9 cellular contexts compared by ENCODE assay signal in genomic region chr1:18953656-18954259, GRCh38. TPM values are rescaled to one million over a fixed set of nuclear protein-coding genes. Genes with fewer than 3 reads are reported as not detected.
DNase-seq lines count a peak whose midpoint lies in the region; ATAC-seq and TF ChIP-seq lines count a peak whose summit lies in the region.
"Had no signal": no experiment of that assay in that cellular context is flagged by ENCODE, and none has a peak within 500 bp of the region (broad histone marks: within the 10 kb centered on the region; RNA-seq: fewer than 3 reads in every experiment).

No MANE protein-coding gene starts in this region.

- no TSS peak for BruUV-seq in Caco-2 (replicated peaks; lab: Mats Ljungman, UMichigan)

- peaks cover 11% of the 10 kb centered on the region for H3K4me1 Mint-ChIP-seq in Caco-2 (ENCODE audit: low read depth, unreplicated experiment)
- peaks cover 64% of the 10 kb centered on the region for H3K4me1 Mint-ChIP-seq in T-helper 17 cell

- H3K9me3 Mint-ChIP-seq in Caco-2 (ENCODE audit: unreplicated experiment), result no peaks in the 10 kb centered on the region

- H3K9me3 ChIP-seq in Caco-2 (no peaks in the 10 kb centered on the region), T-helper 17 cell (ENCODE audit: control insufficient read depth, low read length, poor library complexity, severe bottlenecking) (no peaks in the 10 kb centered on the region), parathyroid adenoma (ENCODE audit: control insufficient read depth, low read length) (no peaks in the 10 kb centered on the region)

- H3K27me3 ChIP-seq in Caco-2 (replicated peaks; ENCODE audit: control insufficient read depth, insufficient read depth, low read length), result no peaks in the 10 kb centered on the region
- H3K27me3 ChIP-seq in parathyroid adenoma (ENCODE audit: control insufficient read depth, insufficient read depth, low read length), result no peaks in the 10 kb centered on the region

- H3K27ac ChIP-seq in parathyroid adenoma, result peak overlapping the region; percentile 24

- H3K36me3 ChIP-seq in Caco-2 (ENCODE audit: control insufficient read depth, insufficient read depth, low read length) (no peaks in the 10 kb centered on the region), parathyroid adenoma (ENCODE audit: control insufficient read depth, insufficient read depth, low read length) (no peaks in the 10 kb centered on the region)

- H3K27me3 Mint-ChIP-seq in Caco-2 (ENCODE audit: insufficient read depth, unreplicated experiment) (no peaks in the 10 kb centered on the region), T-helper 17 cell (no peaks in the 10 kb centered on the region)

- no peak for DNase-seq in Caco-2
- DNase-seq in T-helper 17 cell, result no peak
- DNase-seq in NCI-H1436 treated with DMSO at 0.1 percent for 48 hours (lab: John Stamatoyannopoulos, UW), result no peak
- no peak for DNase-seq in HUDEP-2 (lab: John Stamatoyannopoulos, UW; ENCODE audit: unreplicated experiment in 76 of 76)
- no peak for DNase-seq in NCI-H2029 (lab: John Stamatoyannopoulos, UW)
- DNase-seq: KBM-7 had no signal

- peak overlapping the region; percentile 17 for H3K4me2 ChIP-seq in parathyroid adenoma (ENCODE audit: low read length)

- ATAC-seq in T-helper 17 cell (no peak), esophagus mucosa (peak; percentile 58), GM18858 (IDR thresholded peaks at IDR 0.05; ENCODE audit: unreplicated experiment) (no peak)

- H3K4me1 ChIP-seq in Caco-2, result peaks cover 33% of the 10 kb centered on the region
- peaks cover 31% of the 10 kb centered on the region for H3K4me1 ChIP-seq in parathyroid adenoma

- peaks cover 25% of the 10 kb centered on the region for H3K79me2 ChIP-seq in parathyroid adenoma

- CTCF ChIA-PET in Caco-2 (lab: Charles Lee), result interaction anchor here (1.8 kb wide), 1 partner anchor 51 kb away, joined by 6 read pairs; the partner anchor contains the start of gene ALDH4A1

- H3K4me3 ChIP-seq in Caco-2 (ENCODE audit: low read depth, low read length) (no peak overlapping the region), parathyroid adenoma (ENCODE audit: low read depth, low read length) (no peak overlapping the region)

- TF ChIP-seq CTCF in Caco-2 (IDR thresholded peaks at IDR 0.05; ENCODE audit: insufficient read depth in 1 of 2, low read depth in 1 of 2, low read length in 1 of 2, severe bottlenecking in 1 of 2, unreplicated experiment in 1 of 2), result no peak
- TF ChIP-seq CTCF in parathyroid adenoma (IDR thresholded peaks at IDR 0.05), result no peak

- no peak overlapping the region for H2AFZ ChIP-seq in parathyroid adenoma

- POLR2A ChIA-PET in Caco-2 (lab: Charles Lee), result no interaction called here

- H3K36me3 Mint-ChIP-seq in Caco-2 (ENCODE audit: insufficient read depth, unreplicated experiment), result peaks cover 5% of the 10 kb centered on the region
- peaks cover 2% of the 10 kb centered on the region for H3K36me3 Mint-ChIP-seq in T-helper 17 cell (ENCODE audit: low read depth)

- H3K27ac Mint-ChIP-seq in Caco-2 (ENCODE audit: unreplicated experiment) (no peak overlapping the region), T-helper 17 cell (peak overlapping the region; percentile 100)

- H3K4me3 Mint-ChIP-seq in Caco-2 (ENCODE audit: unreplicated experiment), result peak overlapping the region; percentile 79
- peak overlapping the region; percentile 94 for H3K4me3 Mint-ChIP-seq in T-helper 17 cell

- no peak overlapping the region for H3K9ac ChIP-seq in parathyroid adenoma

- intact Hi-C loops in Caco-2 (cut with micrococcal nuclease; ENCODE audit: unreplicated experiment), result no loop called here

RNA-seq across cellular contexts. Expression of gene IFFO2, which starts 2.7 kb away (rescaled TPM):
- 18.7 and 23.7 TPM in 2 replicates for total RNA-seq in Caco-2 (2022)
- 100 to 1,000 TPM in 1 of 2 donors, 10 to 100 TPM in 1; 99.8 to 119 TPM for total RNA-seq in T-helper 17 cell
- total RNA-seq in esophagus mucosa, result 70.2 TPM

RNA-seq across cellular contexts. Expression of gene ALDH4A1, which starts 51.4 kb away (rescaled TPM):
- total RNA-seq in Caco-2 (2022), result 15.3 and 18.0 TPM in 2 replicates
- 1 to 10 TPM; 1.1 to 1.2 TPM for total RNA-seq in T-helper 17 cell
- 54.8 TPM for total RNA-seq in esophagus mucosa
